ENCODE assay signal across 1 cellular context in the genomic region with DNA sequence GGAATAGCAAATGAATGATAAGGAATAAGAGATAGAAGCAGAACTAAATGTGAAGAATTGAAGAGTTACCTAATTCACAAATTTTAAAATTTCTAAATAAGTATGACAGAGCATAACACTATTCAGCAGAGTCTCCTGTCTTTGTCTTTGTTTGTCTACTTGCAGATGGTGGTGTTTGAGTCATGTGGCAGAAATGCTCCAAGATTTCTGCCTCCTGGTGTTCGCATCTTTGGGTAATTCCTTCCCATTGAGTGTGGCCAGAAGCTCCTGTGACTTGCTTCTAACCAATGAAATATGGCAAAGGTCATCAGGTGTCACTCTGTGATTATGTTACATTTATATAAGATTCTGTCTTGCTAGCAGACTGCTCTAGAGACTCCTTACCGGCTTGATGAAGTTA.
TF ChIP-seq lines count a peak whose summit lies in the region.

No MANE protein-coding gene starts in this region.

TF ChIP-seq in HepG2, 621 proteins besides CTCF, POLR2A, EP300 and RAD21:
- TF ChIP-seq ZNF703 (CRISPR knock-in tag; IDR thresholded peaks at IDR 0.05; ENCODE audit: borderline replicate concordance) (no peak), ZNF747 (CRISPR knock-in tag; IDR thresholded peaks at IDR 0.05; ENCODE audit: borderline replicate concordance) (no peak)
- TF ChIP-seq, protein P1, sequence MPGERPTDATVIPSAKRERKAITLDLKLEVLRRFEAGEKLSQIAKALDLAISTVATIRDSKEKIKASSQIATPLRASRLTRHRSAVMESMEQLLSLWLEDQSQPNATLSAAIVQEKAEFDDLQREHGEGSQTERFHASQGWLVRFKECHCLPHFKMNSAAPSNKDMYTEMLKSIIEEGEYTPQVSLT (CRISPR knock-in tag; IDR thresholded peaks at IDR 0.05; ENCODE audit: borderline replicate concordance, low read depth), result no peak
TF ChIP-seq in HepG2: peak in this region for 0.
